In genomic region chr16:67666032-67666537, GRCh38 we compare ENCODE assay signal across 8 cellular contexts. TPM values are rescaled to one million over a fixed set of nuclear protein-coding genes. Genes with fewer than 3 reads are reported as not detected.
DNase-seq lines count a peak whose midpoint lies in the region; ATAC-seq and TF ChIP-seq lines count a peak whose summit lies in the region.

No MANE protein-coding gene starts in this region.

- H3K36me3 ChIP-seq in lung (ENCODE audit: control insufficient read depth in 2 of 2, insufficient read depth in 2 of 2, low read length in 2 of 2), result peaks cover 0 to 8% of the 10 kb centered on the region in 2 donors
- H3K36me3 ChIP-seq in upper lobe of left lung, result peaks cover 0 to 21% (median 11%) of the 10 kb centered on the region in 4 donors

- peak; percentile 42 for DNase-seq in NCI-H748 (lab: John Stamatoyannopoulos, UW; ENCODE audit: unreplicated experiment)
- no peak for DNase-seq in NCI-H748 treated with DMSO at 0.1 percent for 48 hours (lab: John Stamatoyannopoulos, UW)
- DNase-seq in M059J (ENCODE audit: low read depth), result peak; percentile 46
- DNase-seq in caudate nucleus (lab: John Stamatoyannopoulos, UW), result no peak
- DNase-seq in lung (ENCODE audit: low spot score), result no peak
- peak; percentile 62 to 94 for DNase-seq in upper lobe of left lung
- no peak for DNase-seq in SKM-1 (lab: John Stamatoyannopoulos, UW; ENCODE audit: unreplicated experiment)

- TF ChIP-seq POLR2A in upper lobe of left lung (IDR thresholded peaks at IDR 0.05), result no peak

- ATAC-seq in lung (ENCODE audit: insufficient read depth, low FRiP score), result peak; percentile 0
- ATAC-seq in upper lobe of left lung (ENCODE audit: low FRiP score in 2 of 2), result peak in 1 of 2 donors; percentile 33
- no peak for ATAC-seq in GM18873 (IDR thresholded peaks at IDR 0.05; ENCODE audit: low FRiP score, unreplicated experiment)

- H3K4me3 ChIP-seq in lung (peak overlapping the region; percentile 39), upper lobe of left lung (peak overlapping the region; percentile 87 to 98 (median 94))

- H3K27me3 ChIP-seq in lung (ENCODE audit: control insufficient read depth, insufficient read depth) (no peaks in the 10 kb centered on the region), upper lobe of left lung (no peaks in the 10 kb centered on the region)

- H3K4me1 ChIP-seq in lung (ENCODE audit: control insufficient read depth in 2 of 2, insufficient read depth in 2 of 2, low read length in 2 of 2) (peaks cover 0 to 14% of the 10 kb centered on the region in 2 donors), upper lobe of left lung (peaks cover 32 to 40% (median 34%) of the 10 kb centered on the region in 4 donors)

- 1 to 2% methylated on average over 29 to 44 of the region's 44 CpGs for WGBS in lung, 2 donors
- 0 to 1% methylated on average over 5 to 14 of the region's 44 CpGs for WGBS in upper lobe of left lung, 2 donors

- no peak for TF ChIP-seq CTCF in lung (IDR thresholded peaks at IDR 0.05; ENCODE audit: control extremely low read depth, extremely low read depth)
- TF ChIP-seq CTCF in upper lobe of left lung (IDR thresholded peaks at IDR 0.05), result no peak

- no peaks in the 10 kb centered on the region for H3K9me3 ChIP-seq in lung (ENCODE audit: control insufficient read depth in 2 of 2, insufficient read depth in 1 of 2, low read length in 1 of 2)
- no peaks in the 10 kb centered on the region for H3K9me3 ChIP-seq in upper lobe of left lung

- peak overlapping the region; percentile 91 for H3K27ac ChIP-seq in caudate nucleus (ENCODE audit: low read depth, low read length)
- peak overlapping the region in 1 of 2 donors; percentile 89 for H3K27ac ChIP-seq in lung (ENCODE audit: low read depth in 1 of 2, low read length in 1 of 2)
- peak overlapping the region; percentile 85 to 97 (median 95) for H3K27ac ChIP-seq in upper lobe of left lung

- no peak for TF ChIP-seq EP300 in upper lobe of left lung (IDR thresholded peaks at IDR 0.05)

RNA-seq across cellular contexts. Expression of gene ENKD1, which starts 0.5 kb away (rescaled TPM):
- total RNA-seq in M059J (2014; rRNA removed; shearing (Covaris generic)), result 12.8 and 23.1 TPM in 2 replicates
- total RNA-seq in lung, result 10 to 100 TPM; 27.1 to 35.9 TPM
- polyA plus RNA-seq in lung, result 10 to 100 TPM; 24.4 to 35.0 TPM
- total RNA-seq in upper lobe of left lung, result 10 to 100 TPM; 18.2 to 50.3 (median 28.5) TPM

RNA-seq across cellular contexts. Expression of gene C16orf86, which starts 0.5 kb away (rescaled TPM):
- 0.27 and 0.81 TPM in 2 replicates for total RNA-seq in M059J (2014; rRNA removed; shearing (Covaris generic))
- total RNA-seq in lung (1 to 10 TPM; 6.1 to 6.4 TPM), upper lobe of left lung (10 to 100 TPM in 1 of 6 donors, 1 to 10 TPM in 5; 1.2 to 22.0 (median 5.2) TPM)
- polyA plus RNA-seq in lung, result 1 to 10 TPM; 3.7 to 4.4 TPM

RNA-seq across cellular contexts. Expression of gene PARD6A, which starts 5.3 kb away (rescaled TPM):
- 2.0 and 3.3 TPM in 2 replicates for total RNA-seq in M059J (2014; rRNA removed; shearing (Covaris generic))
- 1 to 10 TPM; 1.4 to 6.2 TPM for total RNA-seq in lung
- 1 to 10 TPM; 4.4 to 5.0 TPM for polyA plus RNA-seq in lung
- 1 to 10 TPM; 2.1 to 9.3 (median 6.6) TPM for total RNA-seq in upper lobe of left lung

RNA-seq across cellular contexts. Expression of gene ACD, which starts 6.0 kb away (rescaled TPM):
- 54.4 and 66.0 TPM in 2 replicates for total RNA-seq in M059J (2014; rRNA removed; shearing (Covaris generic))
- total RNA-seq in lung, result 10 to 100 TPM; 13.4 to 19.7 TPM
- polyA plus RNA-seq in lung, result 10 to 100 TPM; 13.2 to 18.4 TPM
- 10 to 100 TPM; 15.8 to 25.1 (median 18.8) TPM for total RNA-seq in upper lobe of left lung

RNA-seq across cellular contexts. Expression of gene CARMIL2, which starts 21.1 kb away (rescaled TPM):
- total RNA-seq in M059J (2014; rRNA removed; shearing (Covaris generic)), result 0.44 and 0.64 TPM in 2 replicates
- total RNA-seq in lung (1 to 10 TPM; 1.2 to 2.9 TPM), upper lobe of left lung (10 to 100 TPM in 1 of 6 donors, 1 to 10 TPM in 5; 1.8 to 55.5 (median 4.0) TPM)
- 1 to 10 TPM; 1.7 to 2.5 TPM for polyA plus RNA-seq in lung

Comparison
In these comparisons a context has a peak if more than half of its experiments do, and no peak if none do; other contexts are left out.
1. DNase-seq: peak in NCI-H748 (single experiment), M059J (single experiment) and upper lobe of left lung (2 of 2); none in NCI-H748 treated with DMSO at 0.1 percent for 48 hours (single experiment), caudate nucleus (0 of 61), lung (single experiment) and SKM-1 (single experiment).